ENCODE assay signal across 14 cellular contexts in the genomic region with DNA sequence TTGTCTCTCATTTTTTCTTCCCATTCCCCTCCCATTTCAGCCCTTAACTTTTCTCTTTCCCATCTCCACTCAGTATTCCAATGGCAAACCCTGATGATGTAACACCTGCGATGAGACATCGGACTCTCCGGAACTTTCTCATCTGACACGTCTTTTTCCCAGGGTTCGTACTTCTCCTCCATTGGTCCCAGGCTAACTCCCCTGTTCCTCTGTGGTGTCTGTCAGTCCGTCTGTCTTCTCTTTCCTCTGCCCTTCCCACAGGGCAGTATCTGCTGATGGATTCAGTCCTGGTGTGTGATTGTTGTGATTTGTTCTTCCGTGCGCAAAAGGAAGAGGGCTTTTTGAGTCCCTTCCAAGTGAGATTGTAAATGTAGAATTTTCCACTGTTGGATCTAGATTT. TPM values are rescaled to one million over a fixed set of nuclear protein-coding genes. Genes with fewer than 3 reads are reported as not detected.
DNase-seq lines count a peak whose midpoint lies in the region; ATAC-seq and TF ChIP-seq lines count a peak whose summit lies in the region.
"Had no signal": no experiment of that assay in that cellular context is flagged by ENCODE, and none has a peak within 500 bp of the region (broad histone marks: within the 10 kb centered on the region; RNA-seq: fewer than 3 reads in every experiment).

No MANE protein-coding gene starts in this region.

- H3K36me3 Mint-ChIP-seq in T-helper 2 cell treated with Interferon-gamma antibody and Interleukin-4, amounts not matched to agents 5 μg/mL and 100 μg/mL, for 36 hours (ENCODE audit: low read depth): no peaks in the 10 kb centered on the region
- H3K36me3 Mint-ChIP-seq in H9 (ENCODE audit: insufficient read depth in 1 of 3, low read depth in 3 of 3) (peaks cover 20 to 48% (median 45%) of the 10 kb centered on the region in 3 experiments; a peak in 6 of 7 replicates), progenitor cell of endocrine pancreas (ENCODE audit: insufficient read depth) (peaks cover 23% of the 10 kb centered on the region)
- H3K36me3 Mint-ChIP-seq in activated naive CD8-positive, alpha-beta T cell treated with anti-CD3 and anti-CD28 coated beads, Interleukin-2, amount 50 U/mL, for 24 hours (ENCODE audit: low read depth): peaks cover 10% of the 10 kb centered on the region
- H3K36me3 Mint-ChIP-seq in naive thymus-derived CD8-positive, alpha-beta T cell: no peaks in the 10 kb centered on the region

- no peak for ATAC-seq in activated naive CD8-positive, alpha-beta T cell treated with anti-CD3 and anti-CD28 coated beads, Interleukin-2, amount 50 U/mL, for 24 hours
- ATAC-seq in naive thymus-derived CD8-positive, alpha-beta T cell: no peak
- ATAC-seq in HG03457 (IDR thresholded peaks at IDR 0.05; ENCODE audit: unreplicated experiment): no peak

- no peak overlapping the region for H2BK120ac ChIP-seq in H9 (ENCODE audit: low read depth, low read length, poor library complexity, severe bottlenecking)

- TF ChIP-seq CTCF in H9 (conservative IDR thresholded peaks at IDR 0.05): no peak
- TF ChIP-seq CTCF in progenitor cell of endocrine pancreas (IDR thresholded peaks at IDR 0.05; ENCODE audit: unreplicated experiment): no peak

- no CpG with 5 or more reads among the region's 8 CpGs for WGBS in H9 (ENCODE audit: extremely low coverage, insufficient read length, low lambda C conversion rate)

- no peak overlapping the region for H4K91ac ChIP-seq in H9 (ENCODE audit: insufficient read length, low read depth, low read length)

- no peak overlapping the region for H2BK5ac ChIP-seq in H9 (ENCODE audit: insufficient read length, low read length)

- H3K23me2 ChIP-seq in H9 (ENCODE audit: insufficient read length, low read depth, low read length, poor library complexity, severe bottlenecking): no peaks in the 10 kb centered on the region

- no peaks in the 10 kb centered on the region for H3K9me3 Mint-ChIP-seq in T-helper 2 cell treated with Interferon-gamma antibody and Interleukin-4, amounts not matched to agents 5 μg/mL and 100 μg/mL, for 36 hours
- no peaks in the 10 kb centered on the region for H3K9me3 Mint-ChIP-seq in H9
- H3K9me3 Mint-ChIP-seq in activated naive CD8-positive, alpha-beta T cell treated with anti-CD3 and anti-CD28 coated beads, Interleukin-2, amount 50 U/mL, for 24 hours: no peaks in the 10 kb centered on the region
- no peaks in the 10 kb centered on the region for H3K9me3 Mint-ChIP-seq in naive thymus-derived CD8-positive, alpha-beta T cell
- H3K9me3 Mint-ChIP-seq in progenitor cell of endocrine pancreas (ENCODE audit: low read depth): no peaks in the 10 kb centered on the region

- H3K79me2 ChIP-seq in H9 (ENCODE audit: insufficient read depth, low read length): no peaks in the 10 kb centered on the region
- H3K79me2 ChIP-seq: hepatocyte had no signal

- H3K4ac ChIP-seq in H9 (ENCODE audit: low read depth, low read length): no peak overlapping the region

- H3K4me3 Mint-ChIP-seq in T-helper 2 cell treated with Interferon-gamma antibody and Interleukin-4, amounts not matched to agents 5 μg/mL and 100 μg/mL, for 36 hours: peak overlapping the region; percentile 49
- H3K4me3 Mint-ChIP-seq in H9 (no peak overlapping the region), progenitor cell of endocrine pancreas (ENCODE audit: low read depth) (no peak overlapping the region)
- peak overlapping the region; percentile 28 for H3K4me3 Mint-ChIP-seq in activated naive CD8-positive, alpha-beta T cell treated with anti-CD3 and anti-CD28 coated beads, Interleukin-2, amount 50 U/mL, for 24 hours
- H3K4me3 Mint-ChIP-seq in naive thymus-derived CD8-positive, alpha-beta T cell: peak overlapping the region in 9 of 10 donors; percentile 2 to 82 (median 59)

- H3T11ph ChIP-seq in H9 (ENCODE audit: low read length): no peak overlapping the region

- H3K4me1 ChIP-seq in H9 (ENCODE audit: insufficient read depth, low read length): no peaks in the 10 kb centered on the region
- H3K4me1 ChIP-seq: ascending aorta, SJCRH30 had no signal

- POLR2A ChIA-PET in naive thymus-derived CD8-positive, alpha-beta T cell (lab: Charles Lee): interaction anchor here (0.8 to 2.3 kb wide), 6 partner anchors 10 to 283 kb away, joined by 3 to 11 read pairs (median 3); partner anchors contain the start of gene CD48

- no peak overlapping the region for H2BK20ac ChIP-seq in H9 (ENCODE audit: low read depth, low read length, poor library complexity, severe bottlenecking)

- no peaks in the 10 kb centered on the region for H3K79me1 ChIP-seq in H9 (ENCODE audit: insufficient read depth, low read depth, low read length, poor library complexity, severe bottlenecking)

- no peak overlapping the region for H2AK5ac ChIP-seq in H9 (ENCODE audit: insufficient read length, low read length)

- no peak overlapping the region for H2AFZ ChIP-seq in H9 (ENCODE audit: low read length)
- H2AFZ ChIP-seq: hepatocyte had no signal

- no peak for DNase-seq in T-helper 2 cell treated with Interferon-gamma antibody and Interleukin-4, amounts not matched to agents 5 μg/mL and 100 μg/mL, for 36 hours (ENCODE audit: low spot score)
- no peak for DNase-seq in T-helper 2 cell
- DNase-seq in H9: no peak
- no peak for DNase-seq in activated naive CD8-positive, alpha-beta T cell treated with anti-CD3 and anti-CD28 coated beads, Interleukin-2, amount 50 U/mL, for 24 hours
- no peak for DNase-seq in naive thymus-derived CD8-positive, alpha-beta T cell
- DNase-seq in pons (ENCODE audit: low spot score): no peak
- DNase-seq in progenitor cell of endocrine pancreas (ENCODE audit: low spot score, unreplicated experiment): no peak
- DNase-seq: 8988T, NCI-H1417 treated with DMSO at 0.1 percent for 48 hours had no signal

- peak overlapping the region; percentile 77 for H3K27ac Mint-ChIP-seq in T-helper 2 cell treated with Interferon-gamma antibody and Interleukin-4, amounts not matched to agents 5 μg/mL and 100 μg/mL, for 36 hours
- H3K27ac Mint-ChIP-seq in H9: peak overlapping the region; percentile 45 to 81 (median 56); a peak in 5 of 7 replicates
- peak overlapping the region; percentile 91 for H3K27ac Mint-ChIP-seq in activated naive CD8-positive, alpha-beta T cell treated with anti-CD3 and anti-CD28 coated beads, Interleukin-2, amount 50 U/mL, for 24 hours
- peak overlapping the region; percentile 86 to 99 (median 92) for H3K27ac Mint-ChIP-seq in naive thymus-derived CD8-positive, alpha-beta T cell
- H3K27ac Mint-ChIP-seq in progenitor cell of endocrine pancreas: no peak overlapping the region

- no peak overlapping the region for H3K4me2 ChIP-seq in H9 (ENCODE audit: insufficient read depth, insufficient read length, low read length)
- H3K4me2 ChIP-seq: hepatocyte had no signal

- peaks cover 45% of the 10 kb centered on the region for H3K4me1 Mint-ChIP-seq in T-helper 2 cell treated with Interferon-gamma antibody and Interleukin-4, amounts not matched to agents 5 μg/mL and 100 μg/mL, for 36 hours (ENCODE audit: low read depth)
- peaks cover 0 to 11% of the 10 kb centered on the region in 2 experiments; a peak in 3 of 4 replicates for H3K4me1 Mint-ChIP-seq in H9
- H3K4me1 Mint-ChIP-seq in activated naive CD8-positive, alpha-beta T cell treated with anti-CD3 and anti-CD28 coated beads, Interleukin-2, amount 50 U/mL, for 24 hours: peaks cover 58% of the 10 kb centered on the region
- H3K4me1 Mint-ChIP-seq in naive thymus-derived CD8-positive, alpha-beta T cell: peaks cover 32 to 74% (median 58%) of the 10 kb centered on the region in 4 donors
- peaks cover 2% of the 10 kb centered on the region for H3K4me1 Mint-ChIP-seq in progenitor cell of endocrine pancreas (ENCODE audit: low read depth)

- H4K20me1 ChIP-seq in H9 (ENCODE audit: control insufficient read depth, insufficient read depth, insufficient read length): no peaks in the 10 kb centered on the region

- H3K9ac ChIP-seq in H9 (ENCODE audit: extremely low read depth, insufficient read length, low read length): no peak overlapping the region

- no peak overlapping the region for H3K14ac ChIP-seq in H9 (ENCODE audit: insufficient read depth, low read length)

- H4K8ac ChIP-seq in H9 (replicated peaks; ENCODE audit: insufficient read length, low read depth, low read length): no peak overlapping the region

- no peak overlapping the region for H3K23ac ChIP-seq in H9 (ENCODE audit: insufficient read length, low read depth, low read length)

- no peak overlapping the region for H3K27ac ChIP-seq in H9 (ENCODE audit: insufficient read length, low read depth, low read length)
- H3K27ac ChIP-seq: ascending aorta, SJCRH30 had no signal

- no peaks in the 10 kb centered on the region for H3K9me3 ChIP-seq in H9 (ENCODE audit: control insufficient read depth, low read depth, low read length)
- H3K9me3 ChIP-seq: ascending aorta, SJCRH30 had no signal

- no peak overlapping the region for H2BK15ac ChIP-seq in H9 (ENCODE audit: low read depth, low read length)

- no peak overlapping the region for H4K5ac ChIP-seq in H9 (ENCODE audit: insufficient read length, low read depth, low read length)

- H3K56ac ChIP-seq in H9 (ENCODE audit: insufficient read length, low read depth, low read length): no peak overlapping the region

- no peak overlapping the region for H3K18ac ChIP-seq in H9 (ENCODE audit: insufficient read length, low read depth, low read length)

- no peak overlapping the region for H2BK12ac ChIP-seq in H9 (ENCODE audit: insufficient read length, low read depth, low read length)

- H3K27me3 Mint-ChIP-seq in T-helper 2 cell treated with Interferon-gamma antibody and Interleukin-4, amounts not matched to agents 5 μg/mL and 100 μg/mL, for 36 hours (ENCODE audit: low read depth): no peaks in the 10 kb centered on the region
- H3K27me3 Mint-ChIP-seq in H9 (ENCODE audit: low read depth): no peaks in the 10 kb centered on the region; the same call in 1 of the 2 replicates
- no peaks in the 10 kb centered on the region for H3K27me3 Mint-ChIP-seq in activated naive CD8-positive, alpha-beta T cell treated with anti-CD3 and anti-CD28 coated beads, Interleukin-2, amount 50 U/mL, for 24 hours
- no peaks in the 10 kb centered on the region for H3K27me3 Mint-ChIP-seq in naive thymus-derived CD8-positive, alpha-beta T cell
- no peaks in the 10 kb centered on the region for H3K27me3 Mint-ChIP-seq in progenitor cell of endocrine pancreas

- H3K27me3 ChIP-seq in H9 (ENCODE audit: insufficient read depth, low read length): no peaks in the 10 kb centered on the region
- H3K27me3 ChIP-seq: ascending aorta, hepatocyte, SJCRH30 had no signal

RNA-seq across cellular contexts. Expression of gene VANGL2, which starts 27.7 kb away (rescaled TPM):
- total RNA-seq in H9 (2021): 57.7 and 58.5 TPM in 2 replicates
- total RNA-seq in naive thymus-derived CD8-positive, alpha-beta T cell: under 1 TPM; 0.10 to 0.14 TPM
- polyA plus RNA-seq in naive thymus-derived CD8-positive, alpha-beta T cell: not detected
- total RNA-seq in progenitor cell of endocrine pancreas: 75.6 and 80.4 TPM in 2 replicates
- total RNA-seq: dermis microvascular lymphatic vessel endothelial cell had no signal

Comparison
In these comparisons a context has a peak if more than half of its experiments do, and no peak if none do; other contexts are left out.
1. H3K4me3 Mint-ChIP-seq: peak in T-helper 2 cell treated with Interferon-gamma antibody and Interleukin-4, amounts not matched to agents 5 μg/mL and 100 μg/mL, for 36 hours (single experiment), activated naive CD8-positive, alpha-beta T cell treated with anti-CD3 and anti-CD28 coated beads, Interleukin-2, amount 50 U/mL, for 24 hours (single experiment) and naive thymus-derived CD8-positive, alpha-beta T cell (9 of 10); none in H9 (0 of 2) and progenitor cell of endocrine pancreas (single experiment).
2. RNA of gene VANGL2, which starts 27.7 kb away (total RNA-seq): 75.6 to 80.4 TPM in progenitor cell of endocrine pancreas and 57.7 to 58.5 TPM in H9; 0.10 to 0.14 TPM in naive thymus-derived CD8-positive, alpha-beta T cell; every median in the first group is over 10 times any median in the second.